In genomic region chr10:95260909-95261552, GRCh38 we compare ENCODE assay signal across 9 cellular contexts. TPM values are rescaled to one million over a fixed set of nuclear protein-coding genes. Genes with fewer than 3 reads are reported as not detected.
A peak's percentile ranks its signal among the peaks of the same experiment; 100 is the strongest.
DNase-seq lines count a peak whose midpoint lies in the region; ATAC-seq, FAIRE-seq and TF ChIP-seq lines count a peak whose summit lies in the region.
"Had no signal": no experiment of that assay in that cellular context is flagged by ENCODE, and none has a peak within 500 bp of the region (broad histone marks: within the 10 kb centered on the region; RNA-seq: fewer than 3 reads in every experiment).

No MANE protein-coding gene starts in this region.

- no peaks in the 10 kb centered on the region for H4K20me1 ChIP-seq in HCT116 (ENCODE audit: insufficient read depth)
- no peaks in the 10 kb centered on the region for H4K20me1 ChIP-seq in hepatocyte (ENCODE audit: insufficient read depth, poor library complexity, severe bottlenecking)
- no peaks in the 10 kb centered on the region for H4K20me1 ChIP-seq in OCI-LY7 (ENCODE audit: insufficient read depth, low read length)

- TF ChIP-seq CTCF in HCT116 (IDR thresholded peaks at IDR 0.05 in 2 of 3, conservative IDR thresholded peaks at IDR 0.05 in 1 of 3; ENCODE audit: borderline replicate concordance in 1 of 3, insufficient read depth in 1 of 3, low read depth in 2 of 3, low read length in 2 of 3) (no peak), hepatocyte (IDR thresholded peaks at IDR 0.05; ENCODE audit: poor library complexity) (no peak), OCI-LY7 (conservative IDR thresholded peaks at IDR 0.05; ENCODE audit: low read length) (no peak)

- H3K79me2 ChIP-seq in HCT116 (ENCODE audit: insufficient read depth, low read length) (no peaks in the 10 kb centered on the region), hepatocyte (peaks cover 14% of the 10 kb centered on the region), OCI-LY7 (ENCODE audit: insufficient read depth, low read depth, low read length) (no peaks in the 10 kb centered on the region)

- H3K4me1 ChIP-seq in HCT116 (ENCODE audit: control insufficient read depth in 1 of 2, insufficient read depth in 2 of 2, low read length in 2 of 2) (peaks cover 37 to 53% of the 10 kb centered on the region in 2 experiments), adipocyte (ENCODE audit: control insufficient read depth, insufficient read depth, low read length) (peaks cover 16% of the 10 kb centered on the region), hepatocyte (ENCODE audit: insufficient read depth) (peaks cover 35% of the 10 kb centered on the region), OCI-LY7 (ENCODE audit: insufficient read depth, low read length, poor library complexity, severe bottlenecking) (no peaks in the 10 kb centered on the region)

- H3K27ac ChIP-seq in HCT116 (ENCODE audit: low read depth, low read length) (peak overlapping the region; percentile 38; the same call in 1 of the 2 replicates), hepatocyte (peak overlapping the region; percentile 98), skin epidermis (peak overlapping the region in 17 of 21 experiments; percentile 1 to 81 (median 43)), OCI-LY7 (ENCODE audit: low read depth, low read length, poor library complexity, severe bottlenecking) (no peak overlapping the region)

- peak overlapping the region; percentile 42 for H3K9ac ChIP-seq in HCT116 (ENCODE audit: low read length)
- peak overlapping the region; percentile 45 for H3K9ac ChIP-seq in adipocyte (ENCODE audit: low read length)

- CTCF ChIA-PET in HCT116 (lab: Charles Lee) (no interaction called here), OCI-LY7 (lab: Charles Lee; ENCODE audit: unreplicated experiment) (no interaction called here)

- no peak for TF ChIP-seq POLR2A in HCT116 (IDR thresholded peaks at IDR 0.05; ENCODE audit: borderline replicate concordance, extremely low read depth, insufficient read depth, insufficient read length)
- TF ChIP-seq POLR2A in GM12892 (IDR thresholded peaks at IDR 0.05; ENCODE audit: low read depth, low read length), result no peak

- H3K27me3 ChIP-seq in HCT116 (ENCODE audit: insufficient read depth, low read length) (no peaks in the 10 kb centered on the region), adipocyte (replicated peaks; ENCODE audit: control insufficient read depth, insufficient read depth, low read length) (no peaks in the 10 kb centered on the region), hepatocyte (no peaks in the 10 kb centered on the region)

- H2AFZ ChIP-seq in HCT116 (ENCODE audit: low read depth, low read length, poor library complexity, severe bottlenecking) (no peak overlapping the region), hepatocyte (no peak overlapping the region), OCI-LY7 (ENCODE audit: low read length) (no peak overlapping the region)

- ATAC-seq in HCT116, result no peak

- H3K9me2 ChIP-seq in HCT116 (ENCODE audit: insufficient read depth) (no peaks in the 10 kb centered on the region), hepatocyte (replicated peaks; ENCODE audit: insufficient read depth) (no peaks in the 10 kb centered on the region), OCI-LY7 (ENCODE audit: insufficient read depth, low read length) (no peaks in the 10 kb centered on the region)

- H3K4me2 ChIP-seq in HCT116 (ENCODE audit: low read length) (peak overlapping the region; percentile 60), hepatocyte (peak overlapping the region; percentile 49), OCI-LY7 (ENCODE audit: low read length) (no peak overlapping the region)

- H3K36me3 ChIP-seq in HCT116 (ENCODE audit: control insufficient read depth in 1 of 2, insufficient read depth in 2 of 2, low read length in 2 of 2) (peaks cover 0 to 3% of the 10 kb centered on the region in 2 experiments; a peak in 1 of 4 replicates), adipocyte (ENCODE audit: control insufficient read depth, insufficient read depth, low read length, severe bottlenecking) (peaks cover 33% of the 10 kb centered on the region), hepatocyte (replicated peaks; ENCODE audit: insufficient read depth, low read depth) (no peaks in the 10 kb centered on the region), OCI-LY7 (ENCODE audit: insufficient read depth, low read length) (peaks cover 14% of the 10 kb centered on the region)

- no peak for FAIRE-seq in GM12892 (lab: Jason Lieb, UNC)

- DNase-seq in HCT116 (ENCODE audit: low read depth, low spot score) (no peak), adipocyte (ENCODE audit: low read depth) (peak; percentile 30), hepatocyte (ENCODE audit: low spot score) (no peak), NCI-H82 treated with DMSO at 0.1 percent for 48 hours (lab: John Stamatoyannopoulos, UW; ENCODE audit: unreplicated experiment) (no peak), GDM1 (lab: John Stamatoyannopoulos, UW) (no peak), GM12892 (ENCODE audit: insufficient read length) (no peak), OCI-LY7 (ENCODE audit: low spot score) (no peak)
- DNase-seq: activated naive CD4-positive, alpha-beta T cell had no signal

- intact Hi-C loops in HCT116 (cut with micrococcal nuclease), result no loop called here
- intact Hi-C loops in OCI-LY7 (cut with micrococcal nuclease; ENCODE audit: unreplicated experiment), result no loop called here

- H3K4me3 ChIP-seq in HCT116 (replicated peaks in 1 of 2; ENCODE audit: low read depth in 1 of 2, low read length in 2 of 2) (peak overlapping the region in 1 of 2 experiments; percentile 6; a peak in 1 of 4 replicates), adipocyte (ENCODE audit: low read length) (no peak overlapping the region), hepatocyte (no peak overlapping the region), skin epidermis (no peak overlapping the region), OCI-LY7 (ENCODE audit: low read depth, low read length, poor library complexity, severe bottlenecking) (no peak overlapping the region)

- WGBS in hepatocyte (ENCODE audit: low lambda C conversion rate, missing lambda C conversion rate), result 73% methylated on average over 4 of the region's 4 CpGs

- RAD21 ChIA-PET in HCT116 (lab: Charles Lee; ENCODE audit: low non-redundant PET in 1 of 2, low total read pairs in 2 of 2, uncharacterized antibody in 2 of 2, unreplicated experiment in 2 of 2), result no interaction called here

- TF ChIP-seq RAD21 in HCT116 (IDR thresholded peaks at IDR 0.05; ENCODE audit: low read depth), result no peak

- POLR2A ChIA-PET in HCT116 (lab: Charles Lee) (no interaction called here), OCI-LY7 (lab: Charles Lee) (interaction anchor here (0.6 to 1.3 kb wide), 2 partner anchors 27 to 127 kb away, joined by 3 to 4 read pairs; no protein-coding TSS in a partner anchor)

- BruUV-seq in HCT116 (replicated peaks; lab: Mats Ljungman, UMichigan), result no TSS peak
- no TSS peak for BruUV-seq in OCI-LY7 (replicated peaks; lab: Mats Ljungman, UMichigan)

- H3K9me3 ChIP-seq in HCT116 (ENCODE audit: control insufficient read depth in 1 of 2, insufficient read depth in 1 of 2, low read depth in 1 of 2, low read length in 2 of 2) (no peaks in the 10 kb centered on the region), adipocyte (ENCODE audit: control insufficient read depth, low read length) (no peaks in the 10 kb centered on the region), hepatocyte (ENCODE audit: low read depth) (peaks cover 5% of the 10 kb centered on the region), OCI-LY7 (ENCODE audit: low read length) (peaks cover 9% of the 10 kb centered on the region; the same call in 1 of the 2 replicates)

TF ChIP-seq in HCT116, 20 proteins besides CTCF, POLR2A, EP300 and RAD21:
- TF ChIP-seq SP1 (IDR thresholded peaks at IDR 0.05; ENCODE audit: low read depth) (0 out of 2 replicates have a peak, but pooled peaks have one; percentile 29), ELF1 (IDR thresholded peaks at IDR 0.05; ENCODE audit: borderline replicate concordance, low read depth) (no peak), ZFX (IDR thresholded peaks at IDR 0.05) (no peak), FOSL1 (IDR thresholded peaks at IDR 0.05; ENCODE audit: low read depth) (peak; percentile 32; the same call in 1 of the 2 replicates)

RNA-seq across cellular contexts. Expression of gene PDLIM1, which starts 29.8 kb away (rescaled TPM):
- 67.4 TPM for total RNA-seq in HCT116 (2021; ENCODE audit: unreplicated experiment)
- 90.4 and 93.9 TPM in 2 replicates for polyA plus RNA-seq in HCT116 (2012)
- total RNA-seq in hepatocyte, result 58.2 and 61.0 TPM in 2 replicates
- 176 TPM in 2 replicates for polyA plus RNA-seq in hepatocyte
- polyA plus RNA-seq in GM12892 (2012; ENCODE audit: missing spikeins), result 305 TPM
- 22.3 and 23.1 TPM in 2 replicates for total RNA-seq in OCI-LY7 (2014; rRNA removed; shearing (Covaris generic))
- total RNA-seq in OCI-LY7 (2022), result 103 and 105 TPM in 2 replicates
